Comparison of ENCODE assay signal across 27 cellular contexts in genomic region chr22:42699953-42700352, GRCh38. TPM values are rescaled to one million over a fixed set of nuclear protein-coding genes. Genes with fewer than 3 reads are reported as not detected.
DNase-seq lines count a peak whose midpoint lies in the region; ATAC-seq, FAIRE-seq and TF ChIP-seq lines count a peak whose summit lies in the region.
"Had no signal": no experiment of that assay in that cellular context is flagged by ENCODE, and none has a peak within 500 bp of the region (broad histone marks: within the 10 kb centered on the region; RNA-seq: fewer than 3 reads in every experiment).

No MANE protein-coding gene starts in this region.

- DNase-seq in A673 (ENCODE audit: low spot score), result no peak
- DNase-seq in WTC11 (ENCODE audit: low spot score), result no peak
- peak; percentile 67 for DNase-seq in kidney
- no peak for DNase-seq in spleen
- DNase-seq in ureter (ENCODE audit: low spot score), result no peak
- DNase-seq in foreskin fibroblast, result no peak
- DNase-seq: activated T-cell treated with anti-CD3 and anti-CD28 coated beads, Interleukin-2, amount 50 U/mL, for 24 hours; BE2C; colonic mucosa; COR-L47; effector memory CD8-positive, alpha-beta T cell; HCEC 1CT; naive B cell; NCI-H1694; NCI-H526; nucleus accumbens; stimulated activated CD4-positive, alpha-beta T cell treated with anti-CD3 and anti-CD28 coated beads, Interleukin-4, amount 100 ng/mL, for 4 hours; stimulated activated naive CD4-positive, alpha-beta T cell had no signal

- no peak overlapping the region for H3K4me3 Mint-ChIP-seq in WTC11
- H3K4me3 Mint-ChIP-seq: activated T-cell treated with anti-CD3 and anti-CD28 coated beads, Interleukin-2, amount 50 U/mL, for 24 hours; effector memory CD8-positive, alpha-beta T cell; memory B cell; naive B cell; T-helper 1 cell treated with Interleukin-12 subunit alpha and Interleukin-12 subunit beta and Interleukin-4 antibody, amounts not matched to agents 30 μg/mL and 1 μg/mL, for 36 hours had no signal

- H3K9me3 Mint-ChIP-seq in WTC11, result no peaks in the 10 kb centered on the region
- H3K9me3 Mint-ChIP-seq: activated T-cell treated with anti-CD3 and anti-CD28 coated beads, Interleukin-2, amount 50 U/mL, for 24 hours; effector memory CD8-positive, alpha-beta T cell; memory B cell; naive B cell; T-helper 1 cell treated with Interleukin-12 subunit alpha and Interleukin-12 subunit beta and Interleukin-4 antibody, amounts not matched to agents 30 μg/mL and 1 μg/mL, for 36 hours had no signal

- POLR2A ChIA-PET in A673 (lab: Charles Lee; ENCODE audit: low non-redundant PET) (no interaction called here), WTC11 (lab: Charles Lee) (no interaction called here)

- H3K27ac ChIP-seq in A673 (ENCODE audit: low read depth, low read length, poor library complexity, severe bottlenecking) (peak overlapping the region; percentile 31), kidney (ENCODE audit: low read depth in 2 of 2, low read length in 2 of 2) (peak overlapping the region in 1 of 2 donors; percentile 62), spleen (peak overlapping the region in 6 of 8 donors; percentile 50 to 75 (median 64))
- H3K27ac ChIP-seq: colonic mucosa, SK-N-MC had no signal

- TF ChIP-seq CTCF in A673 (conservative IDR thresholded peaks at IDR 0.05; ENCODE audit: low read depth, low read length), result no peak
- TF ChIP-seq CTCF in WTC11 (IDR thresholded peaks at IDR 0.05), result no peak
- TF ChIP-seq CTCF in kidney (IDR thresholded peaks at IDR 0.05; ENCODE audit: borderline replicate concordance, extremely low read depth, insufficient read depth), result no peak
- TF ChIP-seq CTCF in spleen (IDR thresholded peaks at IDR 0.05 in 8 of 11, conservative IDR thresholded peaks at IDR 0.05 in 3 of 11), result no peak
- no peak for TF ChIP-seq CTCF in foreskin fibroblast (IDR thresholded peaks at IDR 0.05; ENCODE audit: low read depth, low read length)

- H3K9me3 ChIP-seq in A673 (ENCODE audit: low read depth, low read length, poor library complexity, severe bottlenecking) (no peaks in the 10 kb centered on the region), kidney (ENCODE audit: control insufficient read depth in 1 of 2, low read length in 2 of 2) (no peaks in the 10 kb centered on the region), spleen (no peaks in the 10 kb centered on the region)
- H3K9me3 ChIP-seq: BE2C, colonic mucosa had no signal

- TF ChIP-seq POLR2A in spleen (IDR thresholded peaks at IDR 0.05), result no peak

- no peak for ATAC-seq in WTC11
- ATAC-seq in HG03457 (IDR thresholded peaks at IDR 0.05; ENCODE audit: unreplicated experiment), result no peak
- no peak for ATAC-seq in GM19324 (IDR thresholded peaks at IDR 0.05; ENCODE audit: low FRiP score, unreplicated experiment)
- ATAC-seq: effector memory CD8-positive, alpha-beta T cell; esophagus mucosa had no signal

- intact Hi-C loops in A673 (cut with micrococcal nuclease; ENCODE audit: unreplicated experiment) (no loop called here), kidney (cut with DNase I) (no loop called here), spleen (cut with DNase I; ENCODE audit: low total_unique reads) (no loop called here)

- H3K4me1 Mint-ChIP-seq in WTC11, result peaks cover 33% of the 10 kb centered on the region

- no peak for FAIRE-seq in kidney (lab: Jason Lieb, UNC)
- FAIRE-seq: RCC 7860 had no signal

- H3K27me3 Mint-ChIP-seq in WTC11 (ENCODE audit: low read depth), result no peaks in the 10 kb centered on the region; the same call in 1 of the 2 replicates

- H3K9ac ChIP-seq in kidney (ENCODE audit: low read length in 2 of 2), result no peak overlapping the region

- H3K36me3 Mint-ChIP-seq in WTC11, result no peaks in the 10 kb centered on the region
- H3K36me3 Mint-ChIP-seq: memory B cell, naive B cell had no signal

- WGBS in spleen, 5 donors, result 65 to 91% (median 83%) methylated on average over 7 to 12 of the region's 12 CpGs

- peaks cover 23% of the 10 kb centered on the region for H3K4me1 ChIP-seq in A673 (ENCODE audit: insufficient read depth, low read length, poor library complexity, severe bottlenecking)
- peaks cover 8 to 25% of the 10 kb centered on the region in 2 donors for H3K4me1 ChIP-seq in kidney (ENCODE audit: control insufficient read depth in 1 of 2, insufficient read depth in 1 of 2, low read depth in 1 of 2, low read length in 2 of 2)
- peaks cover 0 to 89% (median 27%) of the 10 kb centered on the region in 6 donors for H3K4me1 ChIP-seq in spleen
- H3K4me1 ChIP-seq: BE2C, colonic mucosa had no signal

- CTCF ChIA-PET in A673 (lab: Charles Lee), result no interaction called here
- CTCF ChIA-PET in WTC11 (lab: Charles Lee), result no interaction called here

- no peak overlapping the region for H3K4me3 ChIP-seq in A673 (ENCODE audit: low read depth, low read length, poor library complexity, severe bottlenecking)
- H3K4me3 ChIP-seq in kidney (ENCODE audit: low read length in 2 of 2), result no peak overlapping the region
- H3K4me3 ChIP-seq in spleen, result no peak overlapping the region
- H3K4me3 ChIP-seq in foreskin fibroblast (ENCODE audit: low read depth in 1 of 2, low read length in 2 of 2), result no peak overlapping the region
- H3K4me3 ChIP-seq: colonic mucosa, SK-N-MC had no signal

- no peaks in the 10 kb centered on the region for H3K36me3 ChIP-seq in A673 (ENCODE audit: insufficient read depth, low read length, poor library complexity, severe bottlenecking)
- no peaks in the 10 kb centered on the region for H3K36me3 ChIP-seq in kidney (ENCODE audit: control insufficient read depth in 1 of 2, insufficient read depth in 2 of 2, low read length in 2 of 2)
- peaks cover 0 to 3% (median 0%) of the 10 kb centered on the region in 6 donors for H3K36me3 ChIP-seq in spleen
- H3K36me3 ChIP-seq: BE2C, colonic mucosa had no signal

- H3K27ac Mint-ChIP-seq in WTC11, result peak overlapping the region; percentile 53; the same call in 1 of the 2 replicates
- H3K27ac Mint-ChIP-seq: activated T-cell treated with anti-CD3 and anti-CD28 coated beads, Interleukin-2, amount 50 U/mL, for 24 hours; memory B cell; naive B cell; T-helper 1 cell treated with Interleukin-12 subunit alpha and Interleukin-12 subunit beta and Interleukin-4 antibody, amounts not matched to agents 30 μg/mL and 1 μg/mL, for 36 hours had no signal

- H3K27me3 ChIP-seq in A673 (replicated peaks; ENCODE audit: insufficient read depth, low read depth, low read length, poor library complexity), result no peaks in the 10 kb centered on the region
- H3K27me3 ChIP-seq in spleen (replicated peaks in 1 of 7), result no peaks in the 10 kb centered on the region
- H3K27me3 ChIP-seq: BE2C, colonic mucosa had no signal

- no TSS peak for BruUV-seq in A673 (replicated peaks; lab: Mats Ljungman, UMichigan)

TF ChIP-seq in WTC11, 78 proteins besides CTCF, POLR2A, EP300 and RAD21 (continues in another document):
- TF ChIP-seq MYBL2 (CRISPR knock-in tag; IDR thresholded peaks at IDR 0.05) (no peak), ATF6 (CRISPR knock-in tag; IDR thresholded peaks at IDR 0.05) (no peak), ZNF219 (CRISPR knock-in tag; IDR thresholded peaks at IDR 0.05; ENCODE audit: borderline replicate concordance) (no peak), ERG (CRISPR knock-in tag; IDR thresholded peaks at IDR 0.05) (no peak)

RNA-seq across cellular contexts. Expression of gene A4GALT, which starts 20.7 kb away (rescaled TPM):
- total RNA-seq in A673 (2021) (21.9 and 23.7 TPM in 2 replicates), WTC11 (2021) (13.9 to 22.1 TPM (median 16.8 TPM) in 3 replicates), kidney (186 TPM), spleen (10 to 100 TPM; 13.3 to 45.2 (median 23.1) TPM), ureter (57.9 TPM)
- polyA plus RNA-seq in kidney (ENCODE audit: insufficient read depth, low read depth, low replicate concordance) (76.2 TPM), spleen (10 to 100 TPM in 1 of 3 donors, 1 to 10 TPM in 2; 7.3 to 22.1 (median 9.0) TPM)

RNA-seq across cellular contexts. Expression of gene CYB5R3, which starts 50.8 kb away (rescaled TPM):
- total RNA-seq in A673 (2021) (172 and 176 TPM in 2 replicates), WTC11 (2021) (85.4 to 98.7 TPM (median 93.9 TPM) in 3 replicates), kidney (426 TPM), spleen (100 to 1,000 TPM in 4 of 7 donors, 10 to 100 TPM in 3; 61.7 to 134 (median 101) TPM), ureter (243 TPM)
- polyA plus RNA-seq in kidney (ENCODE audit: insufficient read depth, low read depth, low replicate concordance) (287 TPM), spleen (10 to 100 TPM; 37.3 to 79.7 (median 66.7) TPM)

RNA-seq across cellular contexts. Expression of gene ATP5MGL, which starts 59.6 kb away (rescaled TPM):
- total RNA-seq in A673 (2021) (1.2 and 1.9 TPM in 2 replicates), WTC11 (2021) (0.23 to 0.74 TPM (median 0.25 TPM) in 3 replicates), kidney (0.88 TPM), spleen (1 to 10 TPM in 4 of 7 donors, under 1 TPM in 1, not detected in 2; 0.63 to 1.7 (median 1.1) TPM), ureter (1.4 TPM)
- polyA plus RNA-seq in kidney (ENCODE audit: insufficient read depth, low read depth, low replicate concordance) (not detected), spleen (not detected)
- total RNA-seq: glomerular endothelial cell had no signal
- polyA plus RNA-seq: urinary bladder had no signal
